Comparison of ENCODE assay signal across 8 cellular contexts in the genomic region with DNA sequence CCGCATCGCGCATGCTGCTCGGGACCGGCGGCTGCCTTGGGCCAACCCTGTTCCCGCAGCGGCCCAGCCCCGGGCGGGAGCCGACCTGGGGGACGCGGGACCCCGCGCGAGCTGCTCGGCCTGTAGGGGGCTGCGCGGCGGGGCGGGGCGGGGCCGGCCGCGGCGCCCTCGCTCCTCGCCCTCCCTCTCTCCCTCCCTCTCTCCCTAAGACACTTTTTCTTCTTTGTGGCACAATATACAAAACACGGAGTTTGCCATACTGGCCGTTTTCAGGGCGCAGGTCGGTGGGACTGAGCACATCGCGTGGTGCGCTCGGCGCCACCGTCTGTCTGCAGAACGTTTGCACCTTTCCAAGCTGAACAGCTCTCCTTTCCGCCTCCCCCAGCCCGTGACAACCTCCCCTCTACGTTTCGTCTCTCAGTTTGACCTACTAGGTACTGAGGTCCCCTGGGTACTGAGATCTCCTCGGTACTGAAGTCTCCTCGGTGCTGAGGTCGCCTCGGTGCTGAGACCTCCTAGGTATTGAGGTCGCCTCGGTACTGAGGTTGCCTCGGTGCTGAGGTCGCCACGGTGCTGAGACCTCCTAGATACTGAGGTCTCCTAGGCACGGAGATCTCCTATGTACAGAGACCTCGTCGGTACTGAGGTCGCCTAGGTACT.
A peak's percentile ranks its signal among the peaks of the same experiment; 100 is the strongest.
DNase-seq lines count a peak whose midpoint lies in the region; ATAC-seq and TF ChIP-seq lines count a peak whose summit lies in the region.

No MANE protein-coding gene starts in this region.

- DNase-seq in effector memory CD8-positive, alpha-beta T cell = peak in 2 of 3 experiments; percentile 1 to 9
- DNase-seq in smooth muscle cell (lab: John Stamatoyannopoulos, UW; ENCODE audit: unreplicated experiment) (no peak), DMS153 treated with DMSO at 0.1 percent for 48 hours (lab: John Stamatoyannopoulos, UW; ENCODE audit: unreplicated experiment) (no peak), KG1 (lab: John Stamatoyannopoulos, UW) (no peak)

- no peak overlapping the region for H3K27ac ChIP-seq in OCI-LY1 (ENCODE audit: low read depth, low read length, poor library complexity, severe bottlenecking)
- no peak overlapping the region for H3K27ac ChIP-seq in smooth muscle cell (ENCODE audit: low read depth)

- H3K36me3 ChIP-seq in OCI-LY1 (ENCODE audit: insufficient read depth, low read length) = no peaks in the 10 kb centered on the region
- H3K36me3 ChIP-seq in smooth muscle cell (ENCODE audit: low read depth) = no peaks in the 10 kb centered on the region

- H3F3A ChIP-seq in OCI-LY1 (ENCODE audit: insufficient read depth, low read length) = no peaks in the 10 kb centered on the region
- H3F3A ChIP-seq in smooth muscle cell (ENCODE audit: low read depth) = no peaks in the 10 kb centered on the region

- H3K27ac Mint-ChIP-seq in effector memory CD8-positive, alpha-beta T cell = peak overlapping the region in 1 of 2 donors; percentile 69

- H3K9me2 ChIP-seq in OCI-LY1 (ENCODE audit: low read depth, low read length) = no peaks in the 10 kb centered on the region

- ATAC-seq in GM19023 (IDR thresholded peaks at IDR 0.05; ENCODE audit: unreplicated experiment) (peak; percentile 31), esophagus mucosa (no peak), HG03520 (IDR thresholded peaks at IDR 0.05; ENCODE audit: unreplicated experiment) (no peak)
- peak; percentile 39 for ATAC-seq in effector memory CD8-positive, alpha-beta T cell (replicated peaks)

- H3K36me3 Mint-ChIP-seq in effector memory CD8-positive, alpha-beta T cell (ENCODE audit: insufficient read depth) = no peaks in the 10 kb centered on the region

- H3K4me3 ChIP-seq in OCI-LY1 (ENCODE audit: low read depth, low read length, poor library complexity, severe bottlenecking) = peak overlapping the region; percentile 54
- peak overlapping the region; percentile 30 for H3K4me3 ChIP-seq in smooth muscle cell

- H4K20me1 ChIP-seq in OCI-LY1 (ENCODE audit: insufficient read depth, low read length) (no peaks in the 10 kb centered on the region), smooth muscle cell (ENCODE audit: low read depth) (no peaks in the 10 kb centered on the region)

- H3K79me2 ChIP-seq in OCI-LY1 (ENCODE audit: insufficient read depth, low read length) (no peaks in the 10 kb centered on the region), smooth muscle cell (ENCODE audit: low read depth) (no peaks in the 10 kb centered on the region)

- H3K4me1 ChIP-seq in OCI-LY1 (ENCODE audit: insufficient read depth, low read length, severe bottlenecking) (peaks cover 6% of the 10 kb centered on the region), smooth muscle cell (ENCODE audit: low read depth) (no peaks in the 10 kb centered on the region)

- TF ChIP-seq CTCF in OCI-LY1 (IDR thresholded peaks at IDR 0.05; ENCODE audit: low read length) (no peak), smooth muscle cell (IDR thresholded peaks at IDR 0.05; ENCODE audit: borderline replicate concordance, insufficient read depth, poor library complexity, severe bottlenecking) (no peak)

- no peaks in the 10 kb centered on the region for H3K9me3 Mint-ChIP-seq in effector memory CD8-positive, alpha-beta T cell

- H3K27me3 ChIP-seq in OCI-LY1 (ENCODE audit: insufficient read depth, low read length) (no peaks in the 10 kb centered on the region), smooth muscle cell (ENCODE audit: low read depth) (no peaks in the 10 kb centered on the region)

- no peaks in the 10 kb centered on the region for H3K27me3 Mint-ChIP-seq in effector memory CD8-positive, alpha-beta T cell

- 50% methylated on average over 16 of the region's 56 CpGs for WGBS in smooth muscle cell (ENCODE audit: low lambda C conversion rate)

- H3K4me3 Mint-ChIP-seq in effector memory CD8-positive, alpha-beta T cell = peak overlapping the region; percentile 88 to 93

- peaks cover 4 to 5% of the 10 kb centered on the region in 2 donors for H3K4me1 Mint-ChIP-seq in effector memory CD8-positive, alpha-beta T cell (ENCODE audit: low read depth in 2 of 2)

- H2AFZ ChIP-seq in OCI-LY1 (ENCODE audit: low read length) (no peak overlapping the region), smooth muscle cell (ENCODE audit: low read depth) (no peak overlapping the region)

- H3K4me2 ChIP-seq in OCI-LY1 (ENCODE audit: low read length) = peak overlapping the region; percentile 85
- peak overlapping the region; percentile 51 for H3K4me2 ChIP-seq in smooth muscle cell

- H3K9ac ChIP-seq in OCI-LY1 (ENCODE audit: low read length) (peak overlapping the region; percentile 62), smooth muscle cell (ENCODE audit: low read depth) (no peak overlapping the region)

- H3K9me3 ChIP-seq in OCI-LY1 (ENCODE audit: low read length) (no peaks in the 10 kb centered on the region), smooth muscle cell (replicated peaks; ENCODE audit: low read depth) (no peaks in the 10 kb centered on the region)

Comparison
In these comparisons a context has a peak if more than half of its experiments do, and no peak if none do; other contexts are left out.
1. ATAC-seq: peak in GM19023 (single experiment) and effector memory CD8-positive, alpha-beta T cell (single experiment); none in esophagus mucosa (single experiment) and HG03520 (single experiment).
2. DNase-seq: peak in effector memory CD8-positive, alpha-beta T cell (2 of 3); none in smooth muscle cell (single experiment), DMS153 treated with DMSO at 0.1 percent for 48 hours (single experiment) and KG1 (single experiment).